In the genomic region with DNA sequence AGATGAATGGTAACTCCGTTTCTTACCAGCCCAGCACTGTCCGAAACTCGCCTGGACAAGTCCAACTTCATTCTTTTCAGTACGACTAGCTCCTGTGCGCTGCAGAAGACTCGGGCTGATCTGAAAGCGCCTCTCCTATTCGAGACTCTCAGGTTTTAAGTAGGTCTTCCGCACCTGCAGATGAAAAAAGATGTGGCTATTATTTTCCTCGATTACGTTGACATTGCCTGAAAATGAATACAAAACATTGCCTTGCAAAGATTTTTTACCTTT, we compare ENCODE assay signal across 1 cellular context.
TF ChIP-seq lines count a peak whose summit lies in the region.

No MANE protein-coding gene starts in this region.

TF ChIP-seq in GM23338, 12 proteins besides CTCF, POLR2A, EP300 and RAD21:
- TF ChIP-seq, protein P1, sequence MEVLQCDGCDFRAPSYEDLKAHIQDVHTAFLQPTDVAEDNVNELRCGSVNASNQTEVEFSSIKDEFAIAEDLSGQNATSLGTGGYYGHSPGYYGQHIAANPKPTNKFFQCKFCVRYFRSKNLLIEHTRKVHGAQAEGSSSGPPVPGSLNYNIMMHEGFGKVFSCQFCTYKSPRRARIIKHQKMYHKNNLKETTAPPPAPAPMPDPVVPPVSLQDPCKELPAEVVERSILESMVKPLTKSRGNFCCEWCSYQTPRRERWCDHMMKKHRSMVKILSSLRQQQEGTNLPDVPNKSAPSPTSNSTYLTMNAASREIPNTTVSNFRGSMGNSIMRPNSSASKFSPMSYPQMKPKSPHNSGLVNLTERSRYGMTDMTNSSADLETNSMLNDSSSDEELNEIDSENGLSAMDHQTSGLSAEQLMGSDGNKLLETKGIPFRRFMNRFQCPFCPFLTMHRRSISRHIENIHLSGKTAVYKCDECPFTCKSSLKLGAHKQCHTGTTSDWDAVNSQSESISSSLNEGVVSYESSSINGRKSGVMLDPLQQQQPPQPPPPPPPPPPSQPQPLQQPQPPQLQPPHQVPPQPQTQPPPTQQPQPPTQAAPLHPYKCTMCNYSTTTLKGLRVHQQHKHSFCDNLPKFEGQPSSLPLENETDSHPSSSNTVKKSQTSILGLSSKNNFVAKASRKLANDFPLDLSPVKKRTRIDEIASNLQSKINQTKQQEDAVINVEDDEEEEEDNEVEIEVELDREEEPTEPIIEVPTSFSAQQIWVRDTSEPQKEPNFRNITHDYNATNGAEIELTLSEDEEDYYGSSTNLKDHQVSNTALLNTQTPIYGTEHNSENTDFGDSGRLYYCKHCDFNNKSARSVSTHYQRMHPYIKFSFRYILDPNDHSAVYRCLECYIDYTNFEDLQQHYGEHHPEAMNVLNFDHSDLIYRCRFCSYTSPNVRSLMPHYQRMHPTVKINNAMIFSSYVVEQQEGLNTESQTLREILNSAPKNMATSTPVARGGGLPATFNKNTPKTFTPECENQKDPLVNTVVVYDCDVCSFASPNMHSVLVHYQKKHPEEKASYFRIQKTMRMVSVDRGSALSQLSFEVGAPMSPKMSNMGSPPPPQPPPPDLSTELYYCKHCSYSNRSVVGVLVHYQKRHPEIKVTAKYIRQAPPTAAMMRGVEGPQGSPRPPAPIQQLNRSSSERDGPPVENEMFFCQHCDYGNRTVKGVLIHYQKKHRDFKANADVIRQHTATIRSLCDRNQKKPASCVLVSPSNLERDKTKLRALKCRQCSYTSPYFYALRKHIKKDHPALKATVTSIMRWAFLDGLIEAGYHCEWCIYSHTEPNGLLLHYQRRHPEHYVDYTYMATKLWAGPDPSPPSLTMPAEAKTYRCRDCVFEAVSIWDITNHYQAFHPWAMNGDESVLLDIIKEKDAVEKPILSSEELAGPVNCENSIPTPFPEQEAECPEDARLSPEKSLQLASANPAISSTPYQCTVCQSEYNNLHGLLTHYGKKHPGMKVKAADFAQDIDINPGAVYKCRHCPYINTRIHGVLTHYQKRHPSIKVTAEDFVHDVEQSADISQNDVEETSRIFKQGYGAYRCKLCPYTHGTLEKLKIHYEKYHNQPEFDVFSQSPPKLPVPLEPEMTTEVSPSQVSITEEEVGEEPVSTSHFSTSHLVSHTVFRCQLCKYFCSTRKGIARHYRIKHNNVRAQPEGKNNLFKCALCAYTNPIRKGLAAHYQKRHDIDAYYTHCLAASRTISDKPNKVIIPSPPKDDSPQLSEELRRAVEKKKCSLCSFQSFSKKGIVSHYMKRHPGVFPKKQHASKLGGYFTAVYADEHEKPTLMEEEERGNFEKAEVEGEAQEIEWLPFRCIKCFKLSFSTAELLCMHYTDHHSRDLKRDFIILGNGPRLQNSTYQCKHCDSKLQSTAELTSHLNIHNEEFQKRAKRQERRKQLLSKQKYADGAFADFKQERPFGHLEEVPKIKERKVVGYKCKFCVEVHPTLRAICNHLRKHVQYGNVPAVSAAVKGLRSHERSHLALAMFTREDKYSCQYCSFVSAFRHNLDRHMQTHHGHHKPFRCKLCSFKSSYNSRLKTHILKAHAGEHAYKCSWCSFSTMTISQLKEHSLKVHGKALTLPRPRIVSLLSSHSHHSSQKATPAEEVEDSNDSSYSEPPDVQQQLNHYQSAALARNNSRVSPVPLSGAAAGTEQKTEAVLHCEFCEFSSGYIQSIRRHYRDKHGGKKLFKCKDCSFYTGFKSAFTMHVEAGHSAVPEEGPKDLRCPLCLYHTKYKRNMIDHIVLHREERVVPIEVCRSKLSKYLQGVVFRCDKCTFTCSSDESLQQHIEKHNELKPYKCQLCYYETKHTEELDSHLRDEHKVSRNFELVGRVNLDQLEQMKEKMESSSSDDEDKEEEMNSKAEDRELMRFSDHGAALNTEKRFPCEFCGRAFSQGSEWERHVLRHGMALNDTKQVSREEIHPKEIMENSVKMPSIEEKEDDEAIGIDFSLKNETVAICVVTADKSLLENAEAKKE (CRISPR knock-in tag; IDR thresholded peaks at IDR 0.05) = no peak
- TF ChIP-seq, protein P2, sequence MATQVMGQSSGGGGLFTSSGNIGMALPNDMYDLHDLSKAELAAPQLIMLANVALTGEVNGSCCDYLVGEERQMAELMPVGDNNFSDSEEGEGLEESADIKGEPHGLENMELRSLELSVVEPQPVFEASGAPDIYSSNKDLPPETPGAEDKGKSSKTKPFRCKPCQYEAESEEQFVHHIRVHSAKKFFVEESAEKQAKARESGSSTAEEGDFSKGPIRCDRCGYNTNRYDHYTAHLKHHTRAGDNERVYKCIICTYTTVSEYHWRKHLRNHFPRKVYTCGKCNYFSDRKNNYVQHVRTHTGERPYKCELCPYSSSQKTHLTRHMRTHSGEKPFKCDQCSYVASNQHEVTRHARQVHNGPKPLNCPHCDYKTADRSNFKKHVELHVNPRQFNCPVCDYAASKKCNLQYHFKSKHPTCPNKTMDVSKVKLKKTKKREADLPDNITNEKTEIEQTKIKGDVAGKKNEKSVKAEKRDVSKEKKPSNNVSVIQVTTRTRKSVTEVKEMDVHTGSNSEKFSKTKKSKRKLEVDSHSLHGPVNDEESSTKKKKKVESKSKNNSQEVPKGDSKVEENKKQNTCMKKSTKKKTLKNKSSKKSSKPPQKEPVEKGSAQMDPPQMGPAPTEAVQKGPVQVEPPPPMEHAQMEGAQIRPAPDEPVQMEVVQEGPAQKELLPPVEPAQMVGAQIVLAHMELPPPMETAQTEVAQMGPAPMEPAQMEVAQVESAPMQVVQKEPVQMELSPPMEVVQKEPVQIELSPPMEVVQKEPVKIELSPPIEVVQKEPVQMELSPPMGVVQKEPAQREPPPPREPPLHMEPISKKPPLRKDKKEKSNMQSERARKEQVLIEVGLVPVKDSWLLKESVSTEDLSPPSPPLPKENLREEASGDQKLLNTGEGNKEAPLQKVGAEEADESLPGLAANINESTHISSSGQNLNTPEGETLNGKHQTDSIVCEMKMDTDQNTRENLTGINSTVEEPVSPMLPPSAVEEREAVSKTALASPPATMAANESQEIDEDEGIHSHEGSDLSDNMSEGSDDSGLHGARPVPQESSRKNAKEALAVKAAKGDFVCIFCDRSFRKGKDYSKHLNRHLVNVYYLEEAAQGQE (IDR thresholded peaks at IDR 0.05; ENCODE audit: unreplicated experiment) = no peak
- no peak for TF ChIP-seq CREB1 (CRISPR knock-in tag; IDR thresholded peaks at IDR 0.05; ENCODE audit: low read depth)
TF ChIP-seq in GM23338: peak in this region for 0.
